In genomic region chr3:150756491-150757059, GRCh38 we compare ENCODE assay signal across 25 cellular contexts. TPM values are rescaled to one million over a fixed set of nuclear protein-coding genes. Genes with fewer than 3 reads are reported as not detected.
DNase-seq lines count a peak whose midpoint lies in the region; ATAC-seq, FAIRE-seq and TF ChIP-seq lines count a peak whose summit lies in the region.
"Had no signal": no experiment of that assay in that cellular context is flagged by ENCODE, and none has a peak within 500 bp of the region (broad histone marks: within the 10 kb centered on the region; RNA-seq: fewer than 3 reads in every experiment).

No MANE protein-coding gene starts in this region.

- H3K4me3 ChIP-seq in SK-N-MC (no peak overlapping the region), endodermal cell (ENCODE audit: low read length) (no peak overlapping the region), gastrocnemius medialis (no peak overlapping the region)
- H3K4me3 ChIP-seq: cardiac muscle cell had no signal

- no peak for TF ChIP-seq POLR2A in gastrocnemius medialis (IDR thresholded peaks at IDR 0.05)
- no peak for TF ChIP-seq POLR2A in GM12891 (IDR thresholded peaks at IDR 0.05; ENCODE audit: low read depth, low read length)

- intact Hi-C loops in activated CD4-positive, alpha-beta T cell treated with anti-CD3 and anti-CD28 coated beads, Interleukin-2, amount 10 ng/mL, durations not matched to agents 24 days and 14 days (cut with micrococcal nuclease), result no loop called here
- intact Hi-C loops in gastrocnemius medialis (cut with DNase I; ENCODE audit: low total_unique reads), result no loop called here

- peaks cover 82% of the 10 kb centered on the region for H3K36me3 Mint-ChIP-seq in activated CD4-positive, alpha-beta T cell treated with anti-CD3 and anti-CD28 coated beads, Interleukin-2, amount 10 ng/mL, durations not matched to agents 24 days and 14 days (ENCODE audit: low read depth)
- peaks cover 2% of the 10 kb centered on the region for H3K36me3 Mint-ChIP-seq in endodermal cell (ENCODE audit: low read depth)

- no peak for DNase-seq in activated CD4-positive, alpha-beta T cell treated with anti-CD3 and anti-CD28 coated beads, Interleukin-2, amount 10 ng/mL, durations not matched to agents 24 days and 14 days
- DNase-seq in activated CD4-positive, alpha-beta T cell treated with anti-CD3 and anti-CD28 coated beads for 1 hour, result no peak
- no peak for DNase-seq in SK-N-MC (ENCODE audit: low read depth, low spot score)
- DNase-seq in endodermal cell, result peak; percentile 5
- DNase-seq in gastrocnemius medialis, result no peak
- no peak for DNase-seq in hypothalamus (lab: John Stamatoyannopoulos, UW)
- no peak for DNase-seq in GM12891 (ENCODE audit: insufficient read length, low spot score)
- DNase-seq: activated naive CD8-positive, alpha-beta T cell treated with anti-CD3 and anti-CD28 coated beads, Interleukin-2, amount 10 ng/mL, durations not matched to agents 7 days and 5 days; CD4-positive, alpha-beta T cell; DMS79 treated with DMSO at 0.1 percent for 48 hours; effector memory CD4-positive, alpha-beta T cell; MM.1S; naive B cell; NCI-H2029 treated with DMSO at 0.1 percent for 48 hours; NCI-H524; posterior cingulate gyrus had no signal

- no peaks in the 10 kb centered on the region for H3K27me3 Mint-ChIP-seq in activated CD4-positive, alpha-beta T cell treated with anti-CD3 and anti-CD28 coated beads, Interleukin-2, amount 10 ng/mL, durations not matched to agents 24 days and 14 days
- H3K27me3 Mint-ChIP-seq in endodermal cell (ENCODE audit: insufficient read depth), result no peaks in the 10 kb centered on the region
- H3K27me3 Mint-ChIP-seq: activated naive CD8-positive, alpha-beta T cell treated with anti-CD3 and anti-CD28 coated beads, Interleukin-2, amount 10 ng/mL, durations not matched to agents 7 days and 5 days; CD4-positive, alpha-beta T cell; naive B cell had no signal

- peak overlapping the region; percentile 34 for H3K27ac Mint-ChIP-seq in activated CD4-positive, alpha-beta T cell treated with anti-CD3 and anti-CD28 coated beads, Interleukin-2, amount 10 ng/mL, durations not matched to agents 24 days and 14 days
- no peak overlapping the region for H3K27ac Mint-ChIP-seq in endodermal cell
- H3K27ac Mint-ChIP-seq: activated naive CD8-positive, alpha-beta T cell treated with anti-CD3 and anti-CD28 coated beads, Interleukin-2, amount 10 ng/mL, durations not matched to agents 7 days and 5 days; CD4-positive, alpha-beta T cell had no signal

- H3K27ac ChIP-seq in SK-N-MC (peak overlapping the region; percentile 39; the same call in 1 of the 2 replicates), endodermal cell (ENCODE audit: low read depth, low read length) (no peak overlapping the region), gastrocnemius medialis (peak overlapping the region; percentile 7 to 25 (median 18))
- H3K27ac ChIP-seq: cardiac muscle cell had no signal

- H3K9me3 Mint-ChIP-seq in activated CD4-positive, alpha-beta T cell treated with anti-CD3 and anti-CD28 coated beads, Interleukin-2, amount 10 ng/mL, durations not matched to agents 24 days and 14 days, result peaks cover 7% of the 10 kb centered on the region
- no peaks in the 10 kb centered on the region for H3K9me3 Mint-ChIP-seq in endodermal cell
- H3K9me3 Mint-ChIP-seq: activated naive CD8-positive, alpha-beta T cell treated with anti-CD3 and anti-CD28 coated beads, Interleukin-2, amount 10 ng/mL, durations not matched to agents 7 days and 5 days; CD4-positive, alpha-beta T cell; naive B cell had no signal

- no peak for ATAC-seq in gastrocnemius medialis
- ATAC-seq in GM21723 (IDR thresholded peaks at IDR 0.05; ENCODE audit: unreplicated experiment), result no peak
- ATAC-seq: HCT116, SK-N-SH treated with all-trans-retinoic acid at 6 μM for 48 hours had no signal

- H3K27me3 ChIP-seq in endodermal cell (ENCODE audit: control insufficient read depth, insufficient read depth, low read length, poor library complexity, severe bottlenecking), result no peaks in the 10 kb centered on the region
- no peaks in the 10 kb centered on the region for H3K27me3 ChIP-seq in gastrocnemius medialis
- H3K27me3 ChIP-seq: cardiac muscle cell had no signal

- peaks cover 70% of the 10 kb centered on the region for H3K4me1 Mint-ChIP-seq in activated CD4-positive, alpha-beta T cell treated with anti-CD3 and anti-CD28 coated beads, Interleukin-2, amount 10 ng/mL, durations not matched to agents 24 days and 14 days
- peaks cover 52% of the 10 kb centered on the region for H3K4me1 Mint-ChIP-seq in endodermal cell

- no peaks in the 10 kb centered on the region for H3K9me3 ChIP-seq in SK-N-MC (ENCODE audit: low read depth, low read length)
- no peaks in the 10 kb centered on the region for H3K9me3 ChIP-seq in endodermal cell (ENCODE audit: control insufficient read depth, low read length)
- H3K9me3 ChIP-seq in gastrocnemius medialis, result no peaks in the 10 kb centered on the region

- TF ChIP-seq CTCF in endodermal cell (conservative IDR thresholded peaks at IDR 0.05) (no peak), gastrocnemius medialis (IDR thresholded peaks at IDR 0.05 in 4 of 5, conservative IDR thresholded peaks at IDR 0.05 in 1 of 5) (no peak)

- H3K4me1 ChIP-seq in endodermal cell (ENCODE audit: control insufficient read depth, insufficient read depth, low read length) (peaks cover 9% of the 10 kb centered on the region), gastrocnemius medialis (peaks cover 50 to 64% of the 10 kb centered on the region in 2 donors)

- H3K4me3 Mint-ChIP-seq in activated CD4-positive, alpha-beta T cell treated with anti-CD3 and anti-CD28 coated beads, Interleukin-2, amount 10 ng/mL, durations not matched to agents 24 days and 14 days, result peak overlapping the region; percentile 16
- no peak overlapping the region for H3K4me3 Mint-ChIP-seq in endodermal cell
- H3K4me3 Mint-ChIP-seq: activated naive CD8-positive, alpha-beta T cell treated with anti-CD3 and anti-CD28 coated beads, Interleukin-2, amount 10 ng/mL, durations not matched to agents 7 days and 5 days; CD4-positive, alpha-beta T cell had no signal

- in situ Hi-C loops in gastrocnemius medialis (cut with MboI; ENCODE audit: low sequenced_read_pairs in 4 of 4), result no loop called here

- 91 to 100% methylated on average over 2 to 4 of the region's 4 CpGs for WGBS in endodermal cell (ENCODE audit: insufficient coverage in 1 of 2, insufficient read length in 1 of 2), 2 experiments

- H3K36me3 ChIP-seq in SK-N-MC (ENCODE audit: insufficient read depth, low read length), result peaks cover 37% of the 10 kb centered on the region
- H3K36me3 ChIP-seq in endodermal cell (ENCODE audit: control insufficient read depth, insufficient read depth, low read length), result peaks cover 6% of the 10 kb centered on the region
- H3K36me3 ChIP-seq in gastrocnemius medialis, result no peaks in the 10 kb centered on the region
- H3K36me3 ChIP-seq: cardiac muscle cell had no signal

- FAIRE-seq in GM12891 (lab: Jason Lieb, UNC), result no peak
- FAIRE-seq: A204.1, HTR-8/SVneo had no signal

- no peak overlapping the region for H3K9ac ChIP-seq in SK-N-MC (ENCODE audit: insufficient read length)
- no peak overlapping the region for H3K9ac ChIP-seq in endodermal cell (ENCODE audit: extremely low read depth, low read length, poor library complexity, severe bottlenecking)

TF ChIP-seq in GM12891, 5 proteins besides CTCF, POLR2A, EP300 and RAD21:
- TF ChIP-seq POLR2AphosphoS5 (IDR thresholded peaks at IDR 0.05; ENCODE audit: low read depth, low read length) (no peak), POU2F2 (IDR thresholded peaks at IDR 0.05; ENCODE audit: low read depth, low read length) (no peak), PAX5 (IDR thresholded peaks at IDR 0.05; ENCODE audit: insufficient read depth, low read length, severe bottlenecking) (no peak), TAF1 (IDR thresholded peaks at IDR 0.05; ENCODE audit: low read depth, low read length) (no peak), SPI1 (IDR thresholded peaks at IDR 0.05; ENCODE audit: low read depth, low read length) (no peak)

RNA-seq across cellular contexts. Expression of gene SIAH2, which starts 6.4 kb away (rescaled TPM):
- 130 and 133 TPM in 2 replicates for total RNA-seq in activated CD4-positive, alpha-beta T cell treated with anti-CD3 and anti-CD28 coated beads, Interleukin-2, amount 10 ng/mL, durations not matched to agents 24 days and 14 days
- total RNA-seq in endodermal cell, result 10 to 100 TPM; 15.6 to 19.2 TPM
- 14.4 TPM for polyA plus RNA-seq in endodermal cell (2013, experiment 1 of 2)
- 12.8 TPM for polyA plus RNA-seq in endodermal cell (2013, experiment 2 of 2)
- total RNA-seq in gastrocnemius medialis, result 10 to 100 TPM; 10.9 to 25.6 (median 20.0) TPM
- polyA plus RNA-seq in GM12891 (2012; ENCODE audit: low read depth, missing spikeins), result 7.3 TPM

RNA-seq across cellular contexts. Expression of gene ERICH6, which starts 52.9 kb away (rescaled TPM):
- not detected in 2 replicates for total RNA-seq in activated CD4-positive, alpha-beta T cell treated with anti-CD3 and anti-CD28 coated beads, Interleukin-2, amount 10 ng/mL, durations not matched to agents 24 days and 14 days
- total RNA-seq in endodermal cell, result under 1 TPM in 1 of 2 donors, not detected in 1; 0.42 TPM
- not detected for polyA plus RNA-seq in endodermal cell (2013, experiment 1 of 2)
- not detected for polyA plus RNA-seq in endodermal cell (2013, experiment 2 of 2)
- total RNA-seq in gastrocnemius medialis, result not detected
- not detected for polyA plus RNA-seq in GM12891 (2012; ENCODE audit: low read depth, missing spikeins)
- total RNA-seq: activated CD8-positive, alpha-beta memory T cell treated with anti-CD3 and anti-CD28 coated beads for 36 hours; cardiac muscle cell; CD4-positive, alpha-beta T cell; lower leg skin had no signal
- polyA plus RNA-seq: urinary bladder had no signal
